Comparison of ENCODE assay signal across 1 cellular context in genomic region chr18:3261393-3262233, GRCh38.
TF ChIP-seq lines count a peak whose summit lies in the region.

Gene MYL12B, plus strand, starts transcription at chr18:3262133. Its CDS starts 10,766 bp downstream, at chr18:3272899.

TF ChIP-seq in K562, 482 proteins besides CTCF, POLR2A, EP300 and RAD21 (continued from another document and continues in another):
- no peak for TF ChIP-seq HOMEZ (CRISPR knock-in tag; IDR thresholded peaks at IDR 0.05)
- TF ChIP-seq ELF2 (CRISPR knock-in tag; IDR thresholded peaks at IDR 0.05), result peak; percentile 100
- TF ChIP-seq MAZ (CRISPR knock-in tag; conservative IDR thresholded peaks at IDR 0.05 in 1 of 2, IDR thresholded peaks at IDR 0.05 in 1 of 2), result peak; percentile 70 to 81; a peak in 3 of 4 replicates
- no peak for TF ChIP-seq MBD1 (CRISPR knock-in tag; IDR thresholded peaks at IDR 0.05)
- no peak for TF ChIP-seq HOXB6 (CRISPR knock-in tag; IDR thresholded peaks at IDR 0.05; ENCODE audit: borderline replicate concordance)
- TF ChIP-seq IFI16 (CRISPR knock-in tag; IDR thresholded peaks at IDR 0.05), result no peak
- peak; percentile 31 for TF ChIP-seq CBFA2T3 (IDR thresholded peaks at IDR 0.05)
- no peak for TF ChIP-seq CHCHD3 (CRISPR knock-in tag; IDR thresholded peaks at IDR 0.05)
- TF ChIP-seq TFAM (CRISPR knock-in tag; conservative IDR thresholded peaks at IDR 0.05), result no peak
- no peak for TF ChIP-seq WHSC1 (IDR thresholded peaks at IDR 0.05; ENCODE audit: low read length)
- no peak for TF ChIP-seq NFXL1 (CRISPR knock-in tag; IDR thresholded peaks at IDR 0.05)
- TF ChIP-seq SRF (CRISPR knock-in tag; IDR thresholded peaks at IDR 0.05), result no peak; a peak in 1 of 4 replicates
- peak; percentile 88 for TF ChIP-seq NUFIP1 (IDR thresholded peaks at IDR 0.05; ENCODE audit: partially characterized antibody)
- peak; percentile 95 for TF ChIP-seq KLF6 (CRISPR knock-in tag; IDR thresholded peaks at IDR 0.05; ENCODE audit: borderline replicate concordance)
- peak; percentile 20 to 100; a peak in 2 of 4 replicates for TF ChIP-seq FOXK2 (conservative IDR thresholded peaks at IDR 0.05 in 1 of 2, IDR thresholded peaks at IDR 0.05 in 1 of 2; ENCODE audit: low read depth in 2 of 2)
- TF ChIP-seq RCOR1 (IDR thresholded peaks at IDR 0.05; ENCODE audit: borderline replicate concordance in 1 of 2, low read depth in 2 of 2, low read length in 2 of 2), result 0 out of 4 replicates have a peak, but pooled peaks have one; percentile 9 to 30
- TF ChIP-seq AFF4 (CRISPR knock-in tag; IDR thresholded peaks at IDR 0.05), result peak; percentile 59
- peak; percentile 81 for TF ChIP-seq ATF6 (CRISPR knock-in tag; IDR thresholded peaks at IDR 0.05)
- no peak for TF ChIP-seq SMARCB1 (IDR thresholded peaks at IDR 0.05; ENCODE audit: insufficient read length, low read depth)
- TF ChIP-seq POLR2AphosphoS5 (IDR thresholded peaks at IDR 0.05; ENCODE audit: control insufficient read depth, insufficient read depth, low read depth, low read length), result peak; percentile 65
- peak; percentile 100 for TF ChIP-seq PRDM10 (IDR thresholded peaks at IDR 0.05; ENCODE audit: partially characterized antibody)
- TF ChIP-seq BCL6 (CRISPR knock-in tag; IDR thresholded peaks at IDR 0.05), result no peak
- TF ChIP-seq FOXJ2 (tag; IDR thresholded peaks at IDR 0.05), result peak; percentile 72
- no peak for TF ChIP-seq ZHX1 (conservative IDR thresholded peaks at IDR 0.05; ENCODE audit: low read length)
- peak; percentile 85 to 95 for TF ChIP-seq MNT (conservative IDR thresholded peaks at IDR 0.05)
- no peak for TF ChIP-seq MCM3 (IDR thresholded peaks at IDR 0.05)
- no peak for TF ChIP-seq THRAP3 (IDR thresholded peaks at IDR 0.05; ENCODE audit: borderline replicate concordance)
- 0 out of 2 replicates have a peak, but pooled peaks have one; percentile 74 for TF ChIP-seq ZNF644 (tag; IDR thresholded peaks at IDR 0.05; ENCODE audit: low read depth)
- TF ChIP-seq POLR3A (IDR thresholded peaks at IDR 0.05; ENCODE audit: borderline replicate concordance, extremely low read depth, insufficient read depth, insufficient read length), result no peak
- TF ChIP-seq XRCC4 (IDR thresholded peaks at IDR 0.05; ENCODE audit: extremely low read depth, insufficient read depth, insufficient read length), result no peak
- no peak for TF ChIP-seq ZNF79 (CRISPR knock-in tag; IDR thresholded peaks at IDR 0.05; ENCODE audit: low read depth)
- TF ChIP-seq CHAMP1 (IDR thresholded peaks at IDR 0.05), result no peak
- TF ChIP-seq SNIP1 (IDR thresholded peaks at IDR 0.05; ENCODE audit: low read depth), result no peak
- TF ChIP-seq BRD9 (IDR thresholded peaks at IDR 0.05; ENCODE audit: low read depth, partially characterized antibody), result peak; percentile 89
- peak; percentile 75; the same call in 1 of the 2 replicates for TF ChIP-seq CBFB (CRISPR knock-in tag; IDR thresholded peaks at IDR 0.05)
- TF ChIP-seq MECOM (CRISPR knock-in tag; IDR thresholded peaks at IDR 0.05), result no peak
- TF ChIP-seq ARNT (IDR thresholded peaks at IDR 0.05), result peak; percentile 67 to 91; a peak in 2 of 4 replicates
- peak; percentile 64; the same call in 1 of the 2 replicates for TF ChIP-seq ESRRA (IDR thresholded peaks at IDR 0.05; ENCODE audit: borderline replicate concordance, low read depth)
- no peak for TF ChIP-seq SMAD2 (IDR thresholded peaks at IDR 0.05; ENCODE audit: low read depth, low read length)
- 0 out of 2 replicates have a peak, but pooled peaks have one; percentile 52 for TF ChIP-seq TCF7 (IDR thresholded peaks at IDR 0.05; ENCODE audit: borderline replicate concordance)
- TF ChIP-seq TEAD4 (IDR thresholded peaks at IDR 0.05; ENCODE audit: low read length), result peak; percentile 97
- peak; percentile 100 for TF ChIP-seq TEAD4 (CRISPR knock-in tag; IDR thresholded peaks at IDR 0.05; ENCODE audit: borderline replicate concordance)
- no peak for TF ChIP-seq STAT5B (CRISPR knock-in tag; IDR thresholded peaks at IDR 0.05)
- TF ChIP-seq RBFOX2 (IDR thresholded peaks at IDR 0.05; ENCODE audit: low read depth, low read length), result peak; percentile 99
